8 cellular contexts compared by ENCODE assay signal in genomic region chr10:72694476-72695369, GRCh38. TPM values are rescaled to one million over a fixed set of nuclear protein-coding genes. Genes with fewer than 3 reads are reported as not detected.
A peak's percentile ranks its signal among the peaks of the same experiment; 100 is the strongest.
DNase-seq lines count a peak whose midpoint lies in the region; ATAC-seq and TF ChIP-seq lines count a peak whose summit lies in the region.

No MANE protein-coding gene starts in this region.

- peak overlapping the region; percentile 70 to 93 (median 91) for H3K9ac ChIP-seq in skeletal muscle tissue (ENCODE audit: low read depth in 1 of 3, low read length in 3 of 3)

- peaks cover 0 to 3% of the 10 kb centered on the region in 2 donors for H3K27me3 Mint-ChIP-seq in natural killer cell (ENCODE audit: low read depth in 2 of 2)
- H3K27me3 Mint-ChIP-seq in natural killer cell treated with Interleukin-12 subunit alpha and Interleukin-12 subunit beta and Interleukin-15 and Interleukin-18, amount 100 ng/mL, for 72 hours: peaks cover 0 to 2% of the 10 kb centered on the region in 2 donors

- POLR2A ChIA-PET in OCI-LY7 (lab: Charles Lee): interaction anchor here (0.6 to 1.7 kb wide), 3 partner anchors 27 to 401 kb away, joined by 5 to 7 read pairs (median 6); partner anchors contain the start of gene MICU1

- H3K36me3 ChIP-seq in OCI-LY7 (ENCODE audit: insufficient read depth, low read length) (no peaks in the 10 kb centered on the region), skeletal muscle tissue (ENCODE audit: control insufficient read depth in 3 of 3, insufficient read depth in 3 of 3, low read length in 3 of 3) (no peaks in the 10 kb centered on the region)

- intact Hi-C loops in natural killer cell (cut with micrococcal nuclease) (no loop called here), OCI-LY7 (cut with micrococcal nuclease; ENCODE audit: unreplicated experiment) (loop anchor here (10.0 kb wide), 1 partner anchor 140 kb away; no protein-coding TSS in a partner anchor), posterior vena cava (cut with DNase I) (loop anchor here in 1 of 2 donors (5.0 kb wide), 1 partner anchor 138 kb away; no protein-coding TSS in a partner anchor)

- H3K27ac ChIP-seq in OCI-LY7 (ENCODE audit: low read depth, low read length, poor library complexity, severe bottlenecking) (no peak overlapping the region), skeletal muscle tissue (ENCODE audit: low read depth, low read length) (peak overlapping the region; percentile 10)

- no peaks in the 10 kb centered on the region for H3K9me3 Mint-ChIP-seq in natural killer cell
- no peaks in the 10 kb centered on the region for H3K9me3 Mint-ChIP-seq in natural killer cell treated with Interleukin-12 subunit alpha and Interleukin-12 subunit beta and Interleukin-15 and Interleukin-18, amount 100 ng/mL, for 72 hours

- H3K4me1 ChIP-seq in OCI-LY7 (ENCODE audit: insufficient read depth, low read length, poor library complexity, severe bottlenecking) (peaks cover 31% of the 10 kb centered on the region), skeletal muscle tissue (ENCODE audit: control insufficient read depth in 3 of 3, insufficient read depth in 3 of 3, low read length in 3 of 3) (peaks cover 12 to 38% (median 28%) of the 10 kb centered on the region in 3 donors)

- H3K4me1 Mint-ChIP-seq in natural killer cell: peaks cover 26 to 28% of the 10 kb centered on the region in 2 donors
- H3K4me1 Mint-ChIP-seq in natural killer cell treated with Interleukin-12 subunit alpha and Interleukin-12 subunit beta and Interleukin-15 and Interleukin-18, amount 100 ng/mL, for 72 hours (ENCODE audit: low read depth in 2 of 2): peaks cover 18 to 35% of the 10 kb centered on the region in 2 donors

- peak overlapping the region in 1 of 2 donors; percentile 56 for H3K27ac Mint-ChIP-seq in natural killer cell
- H3K27ac Mint-ChIP-seq in natural killer cell treated with Interleukin-12 subunit alpha and Interleukin-12 subunit beta and Interleukin-15 and Interleukin-18, amount 100 ng/mL, for 72 hours: peak overlapping the region in 1 of 2 donors; percentile 4

- H3K9me3 ChIP-seq in OCI-LY7 (ENCODE audit: low read length) (no peaks in the 10 kb centered on the region), skeletal muscle tissue (ENCODE audit: control insufficient read depth in 3 of 3, low read length in 3 of 3) (no peaks in the 10 kb centered on the region)

- no peak overlapping the region for H2AFZ ChIP-seq in OCI-LY7 (ENCODE audit: low read length)

- peak overlapping the region; percentile 47 for H3K4me3 Mint-ChIP-seq in natural killer cell
- no peak overlapping the region for H3K4me3 Mint-ChIP-seq in natural killer cell treated with Interleukin-12 subunit alpha and Interleukin-12 subunit beta and Interleukin-15 and Interleukin-18, amount 100 ng/mL, for 72 hours

- TSS peak; percentile 34 for BruUV-seq in OCI-LY7 (replicated peaks; lab: Mats Ljungman, UMichigan)

- TF ChIP-seq POLR2A in erythroblast (IDR thresholded peaks at IDR 0.05; ENCODE audit: low read length): no peak

- H3K9me2 ChIP-seq in OCI-LY7 (ENCODE audit: insufficient read depth, low read length): no peaks in the 10 kb centered on the region

- no peak for DNase-seq in natural killer cell
- no peak for DNase-seq in natural killer cell treated with Interleukin-12 subunit alpha and Interleukin-12 subunit beta and Interleukin-15 and Interleukin-18, amount 100 ng/mL, for 72 hours (ENCODE audit: low spot score)
- DNase-seq in OCI-LY7 (ENCODE audit: low spot score): peak; percentile 33
- peak; percentile 39 to 44 for DNase-seq in erythroblast (lab: John Stamatoyannopoulos, UW)
- no peak for DNase-seq in posterior vena cava (ENCODE audit: low spot score)

- TF ChIP-seq CTCF in natural killer cell (IDR thresholded peaks at IDR 0.05): no peak
- TF ChIP-seq CTCF in OCI-LY7 (conservative IDR thresholded peaks at IDR 0.05; ENCODE audit: low read length): peak; percentile 65

- H3K36me3 Mint-ChIP-seq in natural killer cell: no peaks in the 10 kb centered on the region
- H3K36me3 Mint-ChIP-seq in natural killer cell treated with Interleukin-12 subunit alpha and Interleukin-12 subunit beta and Interleukin-15 and Interleukin-18, amount 100 ng/mL, for 72 hours: no peaks in the 10 kb centered on the region

- no peaks in the 10 kb centered on the region for H3K27me3 ChIP-seq in skeletal muscle tissue (ENCODE audit: control insufficient read depth in 3 of 3, insufficient read depth in 3 of 3, low read length in 3 of 3)

- no peak overlapping the region for H3K4me3 ChIP-seq in OCI-LY7 (ENCODE audit: low read depth, low read length, poor library complexity, severe bottlenecking)
- peak overlapping the region; percentile 22 to 75 (median 75) for H3K4me3 ChIP-seq in skeletal muscle tissue (ENCODE audit: low read length in 3 of 3)

- 0 out of 2 replicates have a peak, but pooled peaks cover 4% of the 10 kb centered on the region for H4K20me1 ChIP-seq in OCI-LY7 (ENCODE audit: insufficient read depth, low read length)

- peak overlapping the region; percentile 80; the same call in 1 of the 2 replicates for H3K4me2 ChIP-seq in OCI-LY7 (ENCODE audit: low read length)

- peaks cover 16% of the 10 kb centered on the region; the same call in 1 of the 2 replicates for H3K79me2 ChIP-seq in OCI-LY7 (ENCODE audit: insufficient read depth, low read depth, low read length)

- ATAC-seq in natural killer cell: no peak
- no peak for ATAC-seq in natural killer cell treated with Interleukin-12 subunit alpha and Interleukin-12 subunit beta and Interleukin-15 and Interleukin-18, amount 100 ng/mL, for 72 hours
- ATAC-seq in HG03439 (IDR thresholded peaks at IDR 0.05; ENCODE audit: unreplicated experiment): no peak
- no peak for ATAC-seq in GM18868 (IDR thresholded peaks at IDR 0.05; ENCODE audit: unreplicated experiment)

- CTCF ChIA-PET in OCI-LY7 (lab: Charles Lee; ENCODE audit: unreplicated experiment): no interaction called here

RNA-seq across cellular contexts. Expression of gene MCU, which starts 2.8 kb away (rescaled TPM):
- total RNA-seq in natural killer cell (10 to 100 TPM; 13.1 to 15.6 (median 14.1) TPM), OCI-LY7 (2022) (9.4 and 17.6 TPM in 2 replicates), skeletal muscle tissue (95.0 TPM), posterior vena cava (10 to 100 TPM; 23.7 to 24.0 TPM)
- 10 to 100 TPM; 11.6 to 18.7 TPM for total RNA-seq in natural killer cell treated with Interleukin-12 subunit alpha and Interleukin-12 subunit beta and Interleukin-15 and Interleukin-18, amount 100 ng/mL, for 72 hours
- 7.7 and 9.9 TPM in 2 replicates for total RNA-seq in OCI-LY7 (2014; rRNA removed; shearing (Covaris generic))

Comparison
In these comparisons a context has a peak if more than half of its experiments do, and no peak if none do; other contexts are left out.
1. DNase-seq: peak in OCI-LY7 (single experiment) and erythroblast (2 of 2); none in natural killer cell (single experiment), natural killer cell treated with Interleukin-12 subunit alpha and Interleukin-12 subunit beta and Interleukin-15 and Interleukin-18, amount 100 ng/mL, for 72 hours (single experiment) and posterior vena cava (single experiment).